In genomic region chr6:152983637-152984386, GRCh38 we compare ENCODE assay signal across 8 cellular contexts. TPM values are rescaled to one million over a fixed set of nuclear protein-coding genes. Genes with fewer than 3 reads are reported as not detected.
DNase-seq lines count a peak whose midpoint lies in the region; ATAC-seq and TF ChIP-seq lines count a peak whose summit lies in the region.

No MANE protein-coding gene starts in this region.

- H3K36me3 ChIP-seq in left lung = peaks cover 0 to 10% of the 10 kb centered on the region in 2 donors

- intact Hi-C loops in left lung (cut with DNase I) = no loop called here

- peak in 1 of 2 donors; percentile 8 for TF ChIP-seq CTCF in left lung (IDR thresholded peaks at IDR 0.05)

- peak overlapping the region; percentile 89 to 94 for H3K27ac ChIP-seq in left lung

- H3K27me3 ChIP-seq in left lung = no peaks in the 10 kb centered on the region

- peaks cover 0 to 43% of the 10 kb centered on the region in 2 donors for H3K4me1 ChIP-seq in left lung

- ATAC-seq in HG03039 (IDR thresholded peaks at IDR 0.05; ENCODE audit: unreplicated experiment) (peak; percentile 22), left lung (peak; percentile 51)

- no peaks in the 10 kb centered on the region for H3K9me3 ChIP-seq in left lung

- H3K4me3 ChIP-seq in left lung = peak overlapping the region; percentile 50 to 81

- peak; percentile 47 to 96 for DNase-seq in NCI-H526 (lab: John Stamatoyannopoulos, UW)
- no peak for DNase-seq in NCI-H526 treated with DMSO at 0.1 percent for 48 hours (lab: John Stamatoyannopoulos, UW)
- peak; percentile 57 to 94 for DNase-seq in NCI-H446 (lab: John Stamatoyannopoulos, UW)
- DNase-seq in activated CD4-positive, alpha-beta T cell treated with anti-CD3 and anti-CD28 coated beads, Interleukin-2, amount 50 U/mL, for 1 hour = peak; percentile 89
- peak; percentile 91 for DNase-seq in dedifferentiated amniotic fluid mesenchymal stem cell (ENCODE audit: extremely low spot score)
- peak; percentile 81 to 98 for DNase-seq in left lung
- peak; percentile 89 for DNase-seq in stimulated activated CD4-positive, alpha-beta T cell treated with anti-CD3 and anti-CD28 coated beads, Interleukin-2, amount 100 ng/mL, for 4 hours (ENCODE audit: low read depth)

RNA-seq across cellular contexts. Expression of gene FBXO5, which starts 1.0 kb away (rescaled TPM):
- total RNA-seq in left lung = 1 to 10 TPM; 6.4 to 6.6 TPM

RNA-seq across cellular contexts. Expression of gene MTRF1L, which starts 18.7 kb away (rescaled TPM):
- 10 to 100 TPM; 14.7 to 26.3 TPM for total RNA-seq in left lung
